Comparison of ENCODE assay signal across 10 cellular contexts in genomic region chr3:144127700-144128099, GRCh38.
DNase-seq lines count a peak whose midpoint lies in the region; ATAC-seq and TF ChIP-seq lines count a peak whose summit lies in the region.
"Had no signal": no experiment of that assay in that cellular context is flagged by ENCODE, and none has a peak within 500 bp of the region (broad histone marks: within the 10 kb centered on the region; RNA-seq: fewer than 3 reads in every experiment).

No MANE protein-coding gene starts in this region.

- H3F3A ChIP-seq in neural progenitor cell (ENCODE audit: low read depth): peaks cover 19% of the 10 kb centered on the region

- H3K9me3 ChIP-seq in neural progenitor cell (ENCODE audit: low read depth): no peaks in the 10 kb centered on the region

- peak overlapping the region; percentile 71 for H3K27ac ChIP-seq in neural progenitor cell
- H3K27ac ChIP-seq: left ventricle myocardium inferior had no signal

- ATAC-seq in GM19372 (IDR thresholded peaks at IDR 0.05; ENCODE audit: low read depth, unreplicated experiment) (peak; percentile 4), HG03045 (IDR thresholded peaks at IDR 0.05; ENCODE audit: unreplicated experiment) (peak; percentile 10)

- H3K4me1 Mint-ChIP-seq in neural progenitor cell: peaks cover 32% of the 10 kb centered on the region

- TF ChIP-seq CTCF in neural progenitor cell (IDR thresholded peaks at IDR 0.05) (no peak), GM13976 (IDR thresholded peaks at IDR 0.05; ENCODE audit: borderline replicate concordance, control extremely low read depth, extremely low read depth, insufficient read depth, missing control alignments) (no peak)

- DNase-seq in NCI-H526 treated with DMSO at 0.1 percent for 48 hours (lab: John Stamatoyannopoulos, UW) (peak; percentile 58), neural progenitor cell (ENCODE audit: low spot score) (no peak), COR-L47 (lab: John Stamatoyannopoulos, UW) (no peak), globus pallidus (ENCODE audit: low spot score) (no peak), GM13976 (ENCODE audit: low spot score) (no peak)
- no peak for DNase-seq in stimulated activated naive CD4-positive, alpha-beta T cell treated with Interleukin-2 at 50 U/mL for 16 hours (lab: John Stamatoyannopoulos, UW)
- DNase-seq: left ventricle myocardium inferior, NCI-H146 had no signal

- H3K9ac ChIP-seq in neural progenitor cell: no peak overlapping the region

- H3K36me3 Mint-ChIP-seq in neural progenitor cell: peaks cover 3% of the 10 kb centered on the region

- H3K27me3 ChIP-seq in neural progenitor cell: no peaks in the 10 kb centered on the region

- peak overlapping the region; percentile 40 for H3K27ac Mint-ChIP-seq in neural progenitor cell

- in situ Hi-C loops in GM13976 (cut with MboI; ENCODE audit: low sequenced_read_pairs, unreplicated experiment): no loop called here

- H3K4me3 ChIP-seq in neural progenitor cell: no peak overlapping the region
- H3K4me3 ChIP-seq: left ventricle myocardium inferior had no signal

- H3K9me3 Mint-ChIP-seq in neural progenitor cell: peaks cover 8% of the 10 kb centered on the region

- H3K4me3 Mint-ChIP-seq in neural progenitor cell: no peak overlapping the region

- H3K4me2 ChIP-seq in neural progenitor cell: peak overlapping the region; percentile 71

- H3K4me1 ChIP-seq in neural progenitor cell: peaks cover 25% of the 10 kb centered on the region
- H3K4me1 ChIP-seq: left ventricle myocardium inferior had no signal

- no peaks in the 10 kb centered on the region for H3K27me3 Mint-ChIP-seq in neural progenitor cell (ENCODE audit: insufficient read depth, low read depth)

- no peak overlapping the region for H2AFZ ChIP-seq in neural progenitor cell (replicated peaks)

- H3K79me2 ChIP-seq in neural progenitor cell (ENCODE audit: low read depth): no peaks in the 10 kb centered on the region

- H4K20me1 ChIP-seq in neural progenitor cell (ENCODE audit: low read depth): no peaks in the 10 kb centered on the region

- no peaks in the 10 kb centered on the region for H3K36me3 ChIP-seq in neural progenitor cell
- H3K36me3 ChIP-seq: left ventricle myocardium inferior had no signal
